ENCODE assay signal across 8 cellular contexts in genomic region chr3:72554689-72555088, GRCh38.
"Had no signal": no experiment of that assay in that cellular context is flagged by ENCODE, and none has a peak within 500 bp of the region (broad histone marks: within the 10 kb centered on the region; RNA-seq: fewer than 3 reads in every experiment).

No MANE protein-coding gene starts in this region.

- ATAC-seq: GM12878 had no signal

- DNase-seq: GDM1, GF-D8 had no signal

- FAIRE-seq: G401.6, GM12878, GM12891, GM12892, GM18507, GM19239 had no signal

- H3K4me3 ChIP-seq: GM12878 had no signal
